1 cellular context compared by ENCODE assay signal in genomic region chr4:140735779-140736391, GRCh38.
TF ChIP-seq lines count a peak whose summit lies in the region.

No MANE protein-coding gene starts in this region.

TF ChIP-seq in WTC11, 78 proteins besides CTCF, POLR2A, EP300 and RAD21 (continued from another document):
- TF ChIP-seq FOXP4 (CRISPR knock-in tag; IDR thresholded peaks at IDR 0.05), result no peak
- TF ChIP-seq E2F4 (CRISPR knock-in tag; IDR thresholded peaks at IDR 0.05; ENCODE audit: borderline replicate concordance, low read depth), result no peak
- TF ChIP-seq CREB1 (CRISPR knock-in tag; IDR thresholded peaks at IDR 0.05), result no peak
- no peak for TF ChIP-seq SMAD3 (CRISPR knock-in tag; IDR thresholded peaks at IDR 0.05; ENCODE audit: borderline replicate concordance)
- TF ChIP-seq HMGXB4 (CRISPR knock-in tag; IDR thresholded peaks at IDR 0.05), result no peak
- TF ChIP-seq TP53 (CRISPR knock-in tag; IDR thresholded peaks at IDR 0.05), result no peak
- no peak for TF ChIP-seq E2F1 (CRISPR knock-in tag; IDR thresholded peaks at IDR 0.05)
